8 cellular contexts compared by ENCODE assay signal in the genomic region with DNA sequence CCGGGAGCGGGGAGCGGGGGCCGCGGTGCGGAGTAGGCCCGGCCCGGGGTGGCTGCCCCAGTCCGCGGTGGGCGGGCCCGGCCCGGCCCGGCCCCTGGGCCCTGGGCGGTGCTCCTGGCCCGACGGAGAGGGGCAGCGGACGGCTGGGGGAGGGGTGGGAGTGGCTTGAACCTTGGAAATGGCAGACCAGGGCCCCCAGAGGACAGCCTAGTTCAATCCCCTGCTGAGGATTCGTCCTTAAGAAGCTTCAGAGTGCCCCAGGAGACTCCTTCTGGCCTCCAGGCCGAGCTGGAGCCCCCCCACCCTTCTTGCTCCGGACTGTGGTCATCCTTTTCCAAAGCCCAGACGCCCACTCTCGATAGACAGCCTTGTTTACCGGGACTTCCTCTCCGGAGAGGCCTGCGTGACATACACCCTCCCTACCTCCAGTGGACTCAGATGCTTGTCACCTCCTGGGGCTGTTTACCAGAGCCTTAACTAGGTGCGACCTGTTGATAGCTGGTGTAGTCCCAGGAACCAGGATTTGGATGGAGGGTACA. TPM values are rescaled to one million over a fixed set of nuclear protein-coding genes. Genes with fewer than 3 reads are reported as not detected.
A peak's percentile ranks its signal among the peaks of the same experiment; 100 is the strongest.
DNase-seq lines count a peak whose midpoint lies in the region; ATAC-seq, FAIRE-seq and TF ChIP-seq lines count a peak whose summit lies in the region.

No MANE protein-coding gene starts in this region.

- peaks cover 26% of the 10 kb centered on the region for H3K4me1 Mint-ChIP-seq in astrocyte (ENCODE audit: low read depth, unreplicated experiment)

- H3K79me2 ChIP-seq in astrocyte (ENCODE audit: insufficient read depth, low read length), result peaks cover 31% of the 10 kb centered on the region

- peaks cover 18% of the 10 kb centered on the region for H3K36me3 ChIP-seq in astrocyte (ENCODE audit: insufficient read depth, low read length)

- H3K27ac Mint-ChIP-seq in astrocyte (ENCODE audit: unreplicated experiment), result peak overlapping the region; percentile 78

- peak overlapping the region; percentile 36 for H2AFZ ChIP-seq in astrocyte (ENCODE audit: low read depth, low read length)

- peak; percentile 63 for ATAC-seq in GM19328 (IDR thresholded peaks at IDR 0.05; ENCODE audit: unreplicated experiment)
- peak; percentile 38 for ATAC-seq in HG03378 (IDR thresholded peaks at IDR 0.05; ENCODE audit: unreplicated experiment)

- DNase-seq in Caki2 (ENCODE audit: low read depth) (peak; percentile 77), SHP77 (lab: John Stamatoyannopoulos, UW) (peak; percentile 34 to 68), astrocyte (ENCODE audit: low read depth) (peak; percentile 49), hepatic stellate cell (ENCODE audit: low spot score) (peak; percentile 94), retinal pigment epithelial cell (ENCODE audit: low read depth) (no peak), NCI-H128 (lab: John Stamatoyannopoulos, UW; ENCODE audit: unreplicated experiment) (no peak)

- in situ Hi-C loops in Caki2 (cut with HindIII; ENCODE audit: low pct_unique_long_range_greater_than_20kb, low sequenced_read_pairs), result loop anchor here (10.0 kb wide), 1 partner anchor 95 kb away; a partner anchor contains a TSS

- no peaks in the 10 kb centered on the region for H3K9me3 ChIP-seq in astrocyte (ENCODE audit: insufficient read depth, low read depth, low read length)

- no peaks in the 10 kb centered on the region for H3K27me3 ChIP-seq in astrocyte (ENCODE audit: insufficient read depth, low read length)

- peak overlapping the region; percentile 92 for H3K27ac ChIP-seq in astrocyte (ENCODE audit: low read depth, low read length)

- peaks cover 37% of the 10 kb centered on the region for H4K20me1 ChIP-seq in astrocyte (ENCODE audit: insufficient read depth, low read length)

- H3K4me3 Mint-ChIP-seq in astrocyte (ENCODE audit: unreplicated experiment), result peak overlapping the region; percentile 89

- peaks cover 2% of the 10 kb centered on the region for H3K27me3 Mint-ChIP-seq in astrocyte (ENCODE audit: low read depth, unreplicated experiment)

- peak overlapping the region; percentile 83 for H3K4me3 ChIP-seq in astrocyte (ENCODE audit: insufficient read depth, low read depth, low read length)
- peak overlapping the region; percentile 80 for H3K4me3 ChIP-seq in retinal pigment epithelial cell (ENCODE audit: low read length)

- H3K36me3 Mint-ChIP-seq in astrocyte (ENCODE audit: low read depth, unreplicated experiment), result no peaks in the 10 kb centered on the region

- no peaks in the 10 kb centered on the region for H3K9me3 Mint-ChIP-seq in astrocyte (ENCODE audit: unreplicated experiment)

- H3K4me1 ChIP-seq in astrocyte (ENCODE audit: insufficient read depth, low read length), result peaks cover 31% of the 10 kb centered on the region

- TF ChIP-seq CTCF in astrocyte (IDR thresholded peaks at IDR 0.05; ENCODE audit: insufficient read depth, low read depth, low read length) (no peak), retinal pigment epithelial cell (conservative IDR thresholded peaks at IDR 0.05; ENCODE audit: low read depth, low read length) (no peak)

- H3K4me2 ChIP-seq in astrocyte (ENCODE audit: low read length), result peak overlapping the region; percentile 96

- no peak for FAIRE-seq in astrocyte (lab: Jason Lieb, UNC)

- peak overlapping the region; percentile 96 for H3K9ac ChIP-seq in astrocyte (ENCODE audit: low read length)

RNA-seq across cellular contexts. Expression of a gene that starts 0.5 kb away (rescaled TPM):
- total RNA-seq in Caki2 (2014; rRNA removed; shearing (Covaris generic); ENCODE audit: low replicate concordance), result 25.4 and 31.1 TPM in 2 replicates
- 45.5 and 50.5 TPM in 2 replicates for total RNA-seq in astrocyte

RNA-seq across cellular contexts. Expression of a gene that starts 0.7 kb away (rescaled TPM):
- total RNA-seq in Caki2 (2014; rRNA removed; shearing (Covaris generic); ENCODE audit: low replicate concordance), result 0.81 and 2.2 TPM in 2 replicates
- 3.9 and 5.4 TPM in 2 replicates for total RNA-seq in astrocyte

RNA-seq across cellular contexts. Expression of a gene that starts 12.4 kb away (rescaled TPM):
- total RNA-seq in Caki2 (2014; rRNA removed; shearing (Covaris generic); ENCODE audit: low replicate concordance), result 17.2 and 31.0 TPM in 2 replicates
- total RNA-seq in astrocyte, result 27.6 and 28.1 TPM in 2 replicates

RNA-seq across cellular contexts. Expression of a gene that starts 31.4 kb away (rescaled TPM):
- 0.03 TPM in 1 of 2 replicates, not detected in the other for total RNA-seq in Caki2 (2014; rRNA removed; shearing (Covaris generic); ENCODE audit: low replicate concordance)
- total RNA-seq in astrocyte, result 25.4 and 32.0 TPM in 2 replicates

Comparison
In these comparisons a context has a peak if more than half of its experiments do, and no peak if none do; other contexts are left out.
1. DNase-seq: peak in Caki2 (single experiment), SHP77 (2 of 2), astrocyte (single experiment) and hepatic stellate cell (single experiment); none in retinal pigment epithelial cell (single experiment) and NCI-H128 (single experiment).